8 cellular contexts compared by ENCODE assay signal in the genomic region with DNA sequence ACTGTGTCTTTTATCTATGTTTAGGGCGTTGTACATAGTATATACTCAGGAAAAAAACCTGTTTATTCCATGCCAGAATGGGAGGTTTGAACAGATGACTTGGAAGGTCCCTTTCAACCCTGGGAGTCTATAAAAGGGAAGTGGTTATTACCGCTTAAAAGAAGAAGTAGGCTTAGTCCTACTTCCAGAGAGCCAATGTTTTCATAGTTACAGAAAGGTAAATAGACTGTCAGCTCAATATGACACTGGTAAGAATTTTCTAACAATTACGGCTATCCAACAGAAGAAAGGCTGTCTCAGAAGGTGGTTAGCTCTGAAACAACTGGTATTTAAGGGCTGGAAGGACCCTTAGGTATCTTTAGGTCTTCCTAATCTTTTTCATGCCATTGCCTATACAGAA. TPM values are rescaled to one million over a fixed set of nuclear protein-coding genes. Genes with fewer than 3 reads are reported as not detected.
DNase-seq lines count a peak whose midpoint lies in the region; ATAC-seq and TF ChIP-seq lines count a peak whose summit lies in the region.

No MANE protein-coding gene starts in this region.

- DNase-seq in CD1c-positive myeloid dendritic cell (ENCODE audit: extremely low spot score) (peak; percentile 90), WTC11 (ENCODE audit: low spot score) (no peak), immature natural killer cell (peak; percentile 17 to 36 (median 20)), A172 (ENCODE audit: low spot score) (no peak), head of caudate nucleus (no peak)

- POLR2A ChIA-PET in WTC11 (lab: Charles Lee): no interaction called here

- ATAC-seq in GM19455 (IDR thresholded peaks at IDR 0.05; ENCODE audit: unreplicated experiment) (peak; percentile 33), HG03521 (IDR thresholded peaks at IDR 0.05; ENCODE audit: unreplicated experiment) (peak; percentile 57), WTC11 (no peak)

- peak overlapping the region; percentile 83 to 96 (median 94) for H3K4me3 ChIP-seq in subcutaneous abdominal adipose tissue (ENCODE audit: low read depth in 1 of 5, low read length in 5 of 5)

- H3K27me3 Mint-ChIP-seq in WTC11 (ENCODE audit: low read depth) (no peaks in the 10 kb centered on the region), immature natural killer cell (ENCODE audit: low read depth in 3 of 3) (peaks cover 7 to 12% (median 11%) of the 10 kb centered on the region in 3 donors)

- intact Hi-C loops in head of caudate nucleus (cut with DNase I): loop anchor here (5.0 to 10.0 kb wide), 2 partner anchors 49 to 82 kb away; a partner anchor contains a TSS

- H3K9ac ChIP-seq in subcutaneous abdominal adipose tissue (ENCODE audit: low read length in 5 of 5): peak overlapping the region; percentile 3 to 98 (median 83)

- peak overlapping the region; percentile 93 for H3K4me3 Mint-ChIP-seq in WTC11
- peak overlapping the region; percentile 93 to 99 (median 99) for H3K4me3 Mint-ChIP-seq in immature natural killer cell

- H3K4me1 Mint-ChIP-seq in WTC11 (peaks cover 15% of the 10 kb centered on the region), immature natural killer cell (peaks cover 38 to 59% of the 10 kb centered on the region in 2 donors)

- CTCF ChIA-PET in WTC11 (lab: Charles Lee): interaction anchor here (0.7 to 2.6 kb wide), 16 partner anchors 9 to 207 kb away, joined by 3 to 24 read pairs (median 4); a partner anchor contains a TSS

- TF ChIP-seq CTCF in WTC11 (IDR thresholded peaks at IDR 0.05): no peak

- no peaks in the 10 kb centered on the region for H3K27me3 ChIP-seq in subcutaneous abdominal adipose tissue (ENCODE audit: control insufficient read depth in 5 of 5, insufficient read depth in 4 of 5, low read length in 5 of 5)

- no peaks in the 10 kb centered on the region for H3K9me3 Mint-ChIP-seq in WTC11
- H3K9me3 Mint-ChIP-seq in immature natural killer cell: no peaks in the 10 kb centered on the region

- no peaks in the 10 kb centered on the region for H3K9me3 ChIP-seq in subcutaneous abdominal adipose tissue (ENCODE audit: control insufficient read depth in 5 of 5, low read length in 5 of 5)

- H3K36me3 ChIP-seq in subcutaneous abdominal adipose tissue (ENCODE audit: control insufficient read depth in 5 of 5, insufficient read depth in 5 of 5, low read length in 5 of 5): peaks cover 9 to 14% (median 11%) of the 10 kb centered on the region in 5 donors

- H3K27ac Mint-ChIP-seq in WTC11 (no peak overlapping the region), immature natural killer cell (peak overlapping the region; percentile 36 to 95 (median 88))

- peak overlapping the region; percentile 81 for H3K27ac ChIP-seq in subcutaneous abdominal adipose tissue (ENCODE audit: low read depth, low read length)

- H3K36me3 Mint-ChIP-seq in WTC11 (peaks cover 19% of the 10 kb centered on the region), immature natural killer cell (peaks cover 0 to 9% (median 7%) of the 10 kb centered on the region in 3 donors)

- H3K4me1 ChIP-seq in subcutaneous abdominal adipose tissue (ENCODE audit: control insufficient read depth in 5 of 5, insufficient read depth in 5 of 5, low read length in 5 of 5): peaks cover 0 to 26% (median 25%) of the 10 kb centered on the region in 5 donors

TF ChIP-seq in WTC11, 78 proteins besides CTCF, POLR2A, EP300 and RAD21:
- no peak for TF ChIP-seq TP53 (CRISPR knock-in tag; IDR thresholded peaks at IDR 0.05)
- TF ChIP-seq ZNF396 (CRISPR knock-in tag; IDR thresholded peaks at IDR 0.05; ENCODE audit: borderline replicate concordance): no peak
- TF ChIP-seq, protein P1, sequence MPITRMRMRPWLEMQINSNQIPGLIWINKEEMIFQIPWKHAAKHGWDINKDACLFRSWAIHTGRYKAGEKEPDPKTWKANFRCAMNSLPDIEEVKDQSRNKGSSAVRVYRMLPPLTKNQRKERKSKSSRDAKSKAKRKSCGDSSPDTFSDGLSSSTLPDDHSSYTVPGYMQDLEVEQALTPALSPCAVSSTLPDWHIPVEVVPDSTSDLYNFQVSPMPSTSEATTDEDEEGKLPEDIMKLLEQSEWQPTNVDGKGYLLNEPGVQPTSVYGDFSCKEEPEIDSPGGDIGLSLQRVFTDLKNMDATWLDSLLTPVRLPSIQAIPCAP (CRISPR knock-in tag; IDR thresholded peaks at IDR 0.05): no peak
- TF ChIP-seq ESRRA (CRISPR knock-in tag; IDR thresholded peaks at IDR 0.05; ENCODE audit: borderline replicate concordance): no peak
- TF ChIP-seq ZNF416 (CRISPR knock-in tag; IDR thresholded peaks at IDR 0.05): no peak
- no peak for TF ChIP-seq ZNF263 (CRISPR knock-in tag; IDR thresholded peaks at IDR 0.05; ENCODE audit: low read depth)
- no peak for TF ChIP-seq KAT7 (CRISPR knock-in tag; IDR thresholded peaks at IDR 0.05; ENCODE audit: borderline replicate concordance)
- no peak for TF ChIP-seq MXD4 (CRISPR knock-in tag; IDR thresholded peaks at IDR 0.05; ENCODE audit: borderline replicate concordance)
- no peak for TF ChIP-seq NR2C2 (CRISPR knock-in tag; IDR thresholded peaks at IDR 0.05)
- TF ChIP-seq, protein P2, sequence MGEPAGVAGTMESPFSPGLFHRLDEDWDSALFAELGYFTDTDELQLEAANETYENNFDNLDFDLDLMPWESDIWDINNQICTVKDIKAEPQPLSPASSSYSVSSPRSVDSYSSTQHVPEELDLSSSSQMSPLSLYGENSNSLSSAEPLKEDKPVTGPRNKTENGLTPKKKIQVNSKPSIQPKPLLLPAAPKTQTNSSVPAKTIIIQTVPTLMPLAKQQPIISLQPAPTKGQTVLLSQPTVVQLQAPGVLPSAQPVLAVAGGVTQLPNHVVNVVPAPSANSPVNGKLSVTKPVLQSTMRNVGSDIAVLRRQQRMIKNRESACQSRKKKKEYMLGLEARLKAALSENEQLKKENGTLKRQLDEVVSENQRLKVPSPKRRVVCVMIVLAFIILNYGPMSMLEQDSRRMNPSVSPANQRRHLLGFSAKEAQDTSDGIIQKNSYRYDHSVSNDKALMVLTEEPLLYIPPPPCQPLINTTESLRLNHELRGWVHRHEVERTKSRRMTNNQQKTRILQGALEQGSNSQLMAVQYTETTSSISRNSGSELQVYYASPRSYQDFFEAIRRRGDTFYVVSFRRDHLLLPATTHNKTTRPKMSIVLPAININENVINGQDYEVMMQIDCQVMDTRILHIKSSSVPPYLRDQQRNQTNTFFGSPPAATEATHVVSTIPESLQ (CRISPR knock-in tag; IDR thresholded peaks at IDR 0.05): no peak
- no peak for TF ChIP-seq NR3C1 (CRISPR knock-in tag; conservative IDR thresholded peaks at IDR 0.05; ENCODE audit: low read depth)
- TF ChIP-seq FOXK1 (CRISPR knock-in tag; IDR thresholded peaks at IDR 0.05): no peak
- TF ChIP-seq, protein P3, sequence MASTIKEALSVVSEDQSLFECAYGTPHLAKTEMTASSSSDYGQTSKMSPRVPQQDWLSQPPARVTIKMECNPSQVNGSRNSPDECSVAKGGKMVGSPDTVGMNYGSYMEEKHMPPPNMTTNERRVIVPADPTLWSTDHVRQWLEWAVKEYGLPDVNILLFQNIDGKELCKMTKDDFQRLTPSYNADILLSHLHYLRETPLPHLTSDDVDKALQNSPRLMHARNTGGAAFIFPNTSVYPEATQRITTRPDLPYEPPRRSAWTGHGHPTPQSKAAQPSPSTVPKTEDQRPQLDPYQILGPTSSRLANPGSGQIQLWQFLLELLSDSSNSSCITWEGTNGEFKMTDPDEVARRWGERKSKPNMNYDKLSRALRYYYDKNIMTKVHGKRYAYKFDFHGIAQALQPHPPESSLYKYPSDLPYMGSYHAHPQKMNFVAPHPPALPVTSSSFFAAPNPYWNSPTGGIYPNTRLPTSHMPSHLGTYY (CRISPR knock-in tag; IDR thresholded peaks at IDR 0.05): no peak
TF ChIP-seq in WTC11: peak in this region for 0.

RNA-seq across cellular contexts. Expression of a gene that starts 1.1 kb away (rescaled TPM):
- total RNA-seq in WTC11 (2021): 74.4 to 77.4 TPM (median 76.1 TPM) in 3 replicates
- polyA plus RNA-seq in immature natural killer cell: 10 to 100 TPM; 27.8 to 49.7 (median 44.8) TPM
- total RNA-seq in A172 (2014; rRNA removed; shearing (Covaris generic)): 58.8 and 65.6 TPM in 2 replicates

RNA-seq across cellular contexts. Expression of a gene that starts 49.3 kb away (rescaled TPM):
- total RNA-seq in WTC11 (2021): 23.7 to 24.6 TPM (median 23.8 TPM) in 3 replicates
- polyA plus RNA-seq in immature natural killer cell: 10 to 100 TPM; 11.7 to 23.1 (median 18.4) TPM
- total RNA-seq in A172 (2014; rRNA removed; shearing (Covaris generic)): 23.7 and 25.9 TPM in 2 replicates

Comparison
In these comparisons a context has a peak if more than half of its experiments do, and no peak if none do; other contexts are left out.
1. DNase-seq: peak in CD1c-positive myeloid dendritic cell (single experiment) and immature natural killer cell (3 of 3); none in WTC11 (single experiment), A172 (single experiment) and head of caudate nucleus (0 of 42).